31 cellular contexts compared by ENCODE assay signal in genomic region chr7:150668977-150669376, GRCh38. TPM values are rescaled to one million over a fixed set of nuclear protein-coding genes. Genes with fewer than 3 reads are reported as not detected.
DNase-seq lines count a peak whose midpoint lies in the region; ATAC-seq and TF ChIP-seq lines count a peak whose summit lies in the region.
"Had no signal": no experiment of that assay in that cellular context is flagged by ENCODE, and none has a peak within 500 bp of the region (broad histone marks: within the 10 kb centered on the region; RNA-seq: fewer than 3 reads in every experiment).

No MANE protein-coding gene starts in this region.

- CTCF ChIA-PET in activated CD8-positive, alpha-beta memory T cell treated with anti-CD3 and anti-CD28 coated beads, Interleukin-2, amount 10 ng/mL, durations not matched to agents 7 days and 5 days (lab: Charles Lee) = interaction anchor here (0.9 to 4.9 kb wide), 4 partner anchors 18 to 220 kb away, joined by 3 to 21 read pairs (median 10); partner anchors contain the start of genes GIMAP1 and GIMAP2
- CTCF ChIA-PET in CD8-positive, alpha-beta T cell (lab: Charles Lee) = interaction anchor here (0.8 to 2.5 kb wide), 11 partner anchors 17 to 191 kb away, joined by 3 to 15 read pairs (median 3); partner anchors contain the start of genes GIMAP1 and GIMAP6
- CTCF ChIA-PET in naive thymus-derived CD4-positive, alpha-beta T cell (lab: Charles Lee) = interaction anchor here (1.1 to 1.8 kb wide), 4 partner anchors 16 to 86 kb away, joined by 4 to 5 read pairs (median 4); partner anchors contain the start of gene GIMAP2

- peaks cover 83% of the 10 kb centered on the region for H3K4me1 Mint-ChIP-seq in activated CD8-positive, alpha-beta memory T cell treated with anti-CD3 and anti-CD28 coated beads, Interleukin-2, amount 10 ng/mL, durations not matched to agents 7 days and 5 days
- H3K4me1 Mint-ChIP-seq in CD8-positive, alpha-beta T cell (ENCODE audit: low read depth) = peaks cover 88% of the 10 kb centered on the region
- H3K4me1 Mint-ChIP-seq in activated T-helper 17 cell treated with anti-CD3 and anti-CD28 coated beads, Interleukin-2, amount 50 U/mL, for 72 hours = peaks cover 51% of the 10 kb centered on the region
- H3K4me1 Mint-ChIP-seq in naive thymus-derived CD4-positive, alpha-beta T cell = peaks cover 56 to 98% (median 89%) of the 10 kb centered on the region in 7 donors

- H3K4me1 ChIP-seq in CD8-positive, alpha-beta T cell (ENCODE audit: insufficient read depth, low read length) = peaks cover 86% of the 10 kb centered on the region
- H3K4me1 ChIP-seq in naive thymus-derived CD4-positive, alpha-beta T cell (ENCODE audit: control insufficient read depth in 2 of 2, insufficient read depth in 2 of 2, low read length in 2 of 2) = peaks cover 66 to 81% of the 10 kb centered on the region in 2 donors
- peaks cover 0 to 5% (median 0%) of the 10 kb centered on the region in 4 donors for H3K4me1 ChIP-seq in transverse colon
- H3K4me1 ChIP-seq: colonic mucosa, gastrocnemius medialis, left ventricle myocardium inferior, SJCRH30, testis had no signal

- no peaks in the 10 kb centered on the region for H3K27me3 Mint-ChIP-seq in activated CD8-positive, alpha-beta memory T cell treated with anti-CD3 and anti-CD28 coated beads, Interleukin-2, amount 10 ng/mL, durations not matched to agents 7 days and 5 days
- no peaks in the 10 kb centered on the region for H3K27me3 Mint-ChIP-seq in CD8-positive, alpha-beta T cell (ENCODE audit: low read depth)
- H3K27me3 Mint-ChIP-seq in activated T-helper 17 cell treated with anti-CD3 and anti-CD28 coated beads, Interleukin-2, amount 50 U/mL, for 72 hours = no peaks in the 10 kb centered on the region
- no peaks in the 10 kb centered on the region for H3K27me3 Mint-ChIP-seq in naive thymus-derived CD4-positive, alpha-beta T cell
- H3K27me3 Mint-ChIP-seq: naive B cell; stimulated activated memory B cell treated with anti-CD40 and anti-IgM and Interleukin-4, amounts not matched to agents 10 μg/mL and 1 μg/mL and 100 μg/mL, for 72 hours had no signal

- POLR2A ChIA-PET in CD8-positive, alpha-beta T cell (lab: Charles Lee) = interaction anchor here (0.9 to 4.9 kb wide), 24 partner anchors 8 to 218 kb away, joined by 3 to 44 read pairs (median 6); partner anchors contain the start of genes GIMAP1, GIMAP2, GIMAP4 and GIMAP6
- POLR2A ChIA-PET in naive thymus-derived CD4-positive, alpha-beta T cell (lab: Charles Lee) = interaction anchor here (0.6 to 6.6 kb wide), 32 partner anchors 8 to 220 kb away, joined by 3 to 88 read pairs (median 6); partner anchors contain the start of genes GIMAP1, GIMAP2, GIMAP4 and GIMAP5

- H3K27ac ChIP-seq in CD8-positive, alpha-beta T cell (ENCODE audit: low read depth, low read length) = peak overlapping the region; percentile 63
- peak overlapping the region; percentile 78 for H3K27ac ChIP-seq in naive thymus-derived CD4-positive, alpha-beta T cell (ENCODE audit: low read depth, low read length)
- peak overlapping the region in 1 of 4 donors; percentile 48 for H3K27ac ChIP-seq in transverse colon
- H3K27ac ChIP-seq: colonic mucosa, gastrocnemius medialis, hepatocyte, left ventricle myocardium inferior, SJCRH30, testis had no signal

- H3K27me3 ChIP-seq in CD8-positive, alpha-beta T cell (ENCODE audit: insufficient read depth, low read length) = no peaks in the 10 kb centered on the region
- no peaks in the 10 kb centered on the region for H3K27me3 ChIP-seq in naive thymus-derived CD4-positive, alpha-beta T cell (ENCODE audit: control insufficient read depth in 2 of 2, insufficient read depth in 2 of 2, low read length in 2 of 2)
- H3K27me3 ChIP-seq in transverse colon = no peaks in the 10 kb centered on the region
- H3K27me3 ChIP-seq: colonic mucosa, gastrocnemius medialis, hepatocyte, SJCRH30, testis had no signal

- ATAC-seq in activated CD8-positive, alpha-beta memory T cell treated with anti-CD3 and anti-CD28 coated beads, Interleukin-2, amount 10 ng/mL, durations not matched to agents 7 days and 5 days = no peak
- no peak for ATAC-seq in CD8-positive, alpha-beta T cell
- no peak for ATAC-seq in activated T-helper 17 cell treated with anti-CD3 and anti-CD28 coated beads, Interleukin-2, amount 50 U/mL, for 72 hours (replicated peaks)
- no peak for ATAC-seq in naive thymus-derived CD4-positive, alpha-beta T cell
- no peak for ATAC-seq in GM19467 (IDR thresholded peaks at IDR 0.05; ENCODE audit: unreplicated experiment)
- ATAC-seq: esophagus mucosa; gastrocnemius medialis; HCT116; HepG2; stimulated activated memory B cell treated with anti-CD40 and anti-IgM and Interleukin-4, amounts not matched to agents 10 μg/mL and 1 μg/mL and 100 μg/mL, for 72 hours had no signal

- H3K27ac Mint-ChIP-seq in activated CD8-positive, alpha-beta memory T cell treated with anti-CD3 and anti-CD28 coated beads, Interleukin-2, amount 10 ng/mL, durations not matched to agents 7 days and 5 days = peak overlapping the region; percentile 93
- peak overlapping the region; percentile 97 for H3K27ac Mint-ChIP-seq in CD8-positive, alpha-beta T cell
- peak overlapping the region; percentile 85 for H3K27ac Mint-ChIP-seq in activated T-helper 17 cell treated with anti-CD3 and anti-CD28 coated beads, Interleukin-2, amount 50 U/mL, for 72 hours
- H3K27ac Mint-ChIP-seq in naive thymus-derived CD4-positive, alpha-beta T cell = peak overlapping the region; percentile 73 to 100 (median 97)
- H3K27ac Mint-ChIP-seq: B cell; stimulated activated memory B cell treated with anti-CD40 and anti-IgM and Interleukin-4, amounts not matched to agents 10 μg/mL and 1 μg/mL and 100 μg/mL, for 72 hours had no signal

- peak overlapping the region; percentile 36 for H3K4me3 Mint-ChIP-seq in activated CD8-positive, alpha-beta memory T cell treated with anti-CD3 and anti-CD28 coated beads, Interleukin-2, amount 10 ng/mL, durations not matched to agents 7 days and 5 days
- H3K4me3 Mint-ChIP-seq in CD8-positive, alpha-beta T cell = peak overlapping the region; percentile 58
- peak overlapping the region; percentile 63 for H3K4me3 Mint-ChIP-seq in activated T-helper 17 cell treated with anti-CD3 and anti-CD28 coated beads, Interleukin-2, amount 50 U/mL, for 72 hours
- H3K4me3 Mint-ChIP-seq in naive thymus-derived CD4-positive, alpha-beta T cell = peak overlapping the region; percentile 57 to 85 (median 72)
- H3K4me3 Mint-ChIP-seq: B cell; stimulated activated memory B cell treated with anti-CD40 and anti-IgM and Interleukin-4, amounts not matched to agents 10 μg/mL and 1 μg/mL and 100 μg/mL, for 72 hours had no signal

- in situ Hi-C loops in transverse colon (cut with MboI; ENCODE audit: low pct_ligation_motif_present in 1 of 4, low pct_unique_long_range_greater_than_20kb in 1 of 4, low sequenced_read_pairs in 3 of 4) = no loop called here

- H3K4me3 ChIP-seq in CD8-positive, alpha-beta T cell (ENCODE audit: low read depth, low read length) = peak overlapping the region; percentile 17
- H3K4me3 ChIP-seq in naive thymus-derived CD4-positive, alpha-beta T cell (ENCODE audit: low read length) = peak overlapping the region; percentile 8
- no peak overlapping the region for H3K4me3 ChIP-seq in transverse colon
- H3K4me3 ChIP-seq: colonic mucosa, gastrocnemius medialis, hepatocyte, left ventricle myocardium inferior, SJCRH30, skin epidermis, testis had no signal

- no peak for TF ChIP-seq POLR2A in transverse colon (IDR thresholded peaks at IDR 0.05)

- intact Hi-C loops in CD8-positive, alpha-beta T cell (cut with DNase I, micrococcal nuclease) = loop anchor here in 1 of 2 experiments (1.0 to 2.0 kb wide), 6 partner anchors 7 to 221 kb away; partner anchors contain the start of genes GIMAP1 and GIMAP2
- intact Hi-C loops in naive thymus-derived CD4-positive, alpha-beta T cell (cut with micrococcal nuclease) = loop anchor here (1.0 to 10.0 kb wide), 16 partner anchors 7 to 413 kb away; partner anchors contain the start of genes GIMAP1 (in 2 of the 2), GIMAP2 (in 2 of the 2), GIMAP6 (in 2 of the 2) and FASTK (in 1 of the 2)
- intact Hi-C loops in transverse colon (cut with DNase I; ENCODE audit: low total_unique reads) = no loop called here
- intact Hi-C loops in posterior cingulate gyrus (cut with DNase I) = no loop called here

- no peaks in the 10 kb centered on the region for H3K9me3 ChIP-seq in CD8-positive, alpha-beta T cell (ENCODE audit: low read length)
- no peaks in the 10 kb centered on the region for H3K9me3 ChIP-seq in naive thymus-derived CD4-positive, alpha-beta T cell (ENCODE audit: control insufficient read depth in 2 of 3, low read length in 3 of 3)
- H3K9me3 ChIP-seq in transverse colon = no peaks in the 10 kb centered on the region
- H3K9me3 ChIP-seq: colonic mucosa, gastrocnemius medialis, testis had no signal

- H3K9me3 Mint-ChIP-seq in activated CD8-positive, alpha-beta memory T cell treated with anti-CD3 and anti-CD28 coated beads, Interleukin-2, amount 10 ng/mL, durations not matched to agents 7 days and 5 days (ENCODE audit: low read depth) = peaks cover 8% of the 10 kb centered on the region
- H3K9me3 Mint-ChIP-seq in CD8-positive, alpha-beta T cell = peaks cover 12% of the 10 kb centered on the region
- H3K9me3 Mint-ChIP-seq in activated T-helper 17 cell treated with anti-CD3 and anti-CD28 coated beads, Interleukin-2, amount 50 U/mL, for 72 hours = no peaks in the 10 kb centered on the region
- peaks cover 2 to 43% (median 21%) of the 10 kb centered on the region in 11 donors for H3K9me3 Mint-ChIP-seq in naive thymus-derived CD4-positive, alpha-beta T cell

- TF ChIP-seq EP300 in transverse colon (IDR thresholded peaks at IDR 0.05; ENCODE audit: low read depth) = no peak

- TF ChIP-seq CTCF in CD8-positive, alpha-beta T cell (IDR thresholded peaks at IDR 0.05) = no peak
- TF ChIP-seq CTCF in transverse colon (IDR thresholded peaks at IDR 0.05) = no peak

- peaks cover 37% of the 10 kb centered on the region for H3K36me3 Mint-ChIP-seq in activated CD8-positive, alpha-beta memory T cell treated with anti-CD3 and anti-CD28 coated beads, Interleukin-2, amount 10 ng/mL, durations not matched to agents 7 days and 5 days
- peaks cover 37% of the 10 kb centered on the region for H3K36me3 Mint-ChIP-seq in CD8-positive, alpha-beta T cell
- no peaks in the 10 kb centered on the region for H3K36me3 Mint-ChIP-seq in activated T-helper 17 cell treated with anti-CD3 and anti-CD28 coated beads, Interleukin-2, amount 50 U/mL, for 72 hours (ENCODE audit: low read depth)
- H3K36me3 Mint-ChIP-seq in naive thymus-derived CD4-positive, alpha-beta T cell = peaks cover 5 to 47% (median 10%) of the 10 kb centered on the region in 5 donors

- H3K36me3 ChIP-seq in CD8-positive, alpha-beta T cell (ENCODE audit: insufficient read depth, low read length) = no peaks in the 10 kb centered on the region
- no peaks in the 10 kb centered on the region for H3K36me3 ChIP-seq in naive thymus-derived CD4-positive, alpha-beta T cell (ENCODE audit: control insufficient read depth in 2 of 3, insufficient read depth in 3 of 3, low read length in 3 of 3)
- no peaks in the 10 kb centered on the region for H3K36me3 ChIP-seq in transverse colon
- H3K36me3 ChIP-seq: colonic mucosa, gastrocnemius medialis, left ventricle myocardium inferior, SJCRH30 had no signal

- DNase-seq in activated CD8-positive, alpha-beta memory T cell treated with anti-CD3 and anti-CD28 coated beads, Interleukin-2, amount 10 ng/mL, durations not matched to agents 7 days and 5 days = no peak
- no peak for DNase-seq in activated CD8-positive, alpha-beta memory T cell treated with anti-CD3 and anti-CD28 coated beads, Interleukin-2, amount 50 U/mL, for 48 hours
- no peak for DNase-seq in CD8-positive, alpha-beta T cell
- no peak for DNase-seq in naive thymus-derived CD4-positive, alpha-beta T cell
- DNase-seq in transverse colon (no peak), posterior cingulate gyrus (no peak)
- DNase-seq: amygdala, Calu3, colonic mucosa, EL, gastrocnemius medialis, left ventricle myocardium inferior, naive B cell, NCI-H1092, NCI-H1930, NCI-H526, SJCRH30, testis had no signal

RNA-seq across cellular contexts. Expression of gene GIMAP2, which starts 16.5 kb away (rescaled TPM):
- total RNA-seq in activated CD8-positive, alpha-beta memory T cell treated with anti-CD3 and anti-CD28 coated beads, Interleukin-2, amount 10 ng/mL, durations not matched to agents 7 days and 5 days = 10 to 100 TPM; 60.3 to 80.0 TPM
- total RNA-seq in CD8-positive, alpha-beta T cell = 10 to 100 TPM; 58.4 to 58.8 TPM
- 10 to 100 TPM; 29.1 to 44.9 TPM for total RNA-seq in activated T-helper 17 cell treated with anti-CD3 and anti-CD28 coated beads, Interleukin-2, amount 50 U/mL, for 72 hours
- total RNA-seq in naive thymus-derived CD4-positive, alpha-beta T cell = 100 to 1,000 TPM in 3 of 5 experiments, 10 to 100 TPM in 2; 79.4 to 286 (median 122) TPM
- polyA plus RNA-seq in naive thymus-derived CD4-positive, alpha-beta T cell = 100 to 1,000 TPM; 150 to 153 TPM
- total RNA-seq in transverse colon = 10 to 100 TPM in 1 of 4 donors, 1 to 10 TPM in 1, not detected in 2; 4.5 to 16.2 TPM
- total RNA-seq: SJCRH30 had no signal

RNA-seq across cellular contexts. Expression of gene GIMAP6, which starts 36.8 kb away (rescaled TPM):
- 10 to 100 TPM; 54.6 to 65.0 TPM for total RNA-seq in activated CD8-positive, alpha-beta memory T cell treated with anti-CD3 and anti-CD28 coated beads, Interleukin-2, amount 10 ng/mL, durations not matched to agents 7 days and 5 days
- total RNA-seq in CD8-positive, alpha-beta T cell = 10 to 100 TPM; 10.5 to 10.8 TPM
- 10 to 100 TPM; 42.3 to 57.3 TPM for total RNA-seq in activated T-helper 17 cell treated with anti-CD3 and anti-CD28 coated beads, Interleukin-2, amount 50 U/mL, for 72 hours
- 100 to 1,000 TPM in 3 of 5 experiments, 10 to 100 TPM in 2; 40.3 to 173 (median 152) TPM for total RNA-seq in naive thymus-derived CD4-positive, alpha-beta T cell
- 100 to 1,000 TPM; 130 to 188 TPM for polyA plus RNA-seq in naive thymus-derived CD4-positive, alpha-beta T cell
- total RNA-seq in transverse colon = 10 to 100 TPM in 1 of 4 donors, 1 to 10 TPM in 3; 2.2 to 11.7 (median 6.9) TPM
- total RNA-seq: A673, bronchial epithelial cell, Calu3, HepG2, SJCRH30 had no signal
- polyA plus RNA-seq: HepG2 had no signal

RNA-seq across cellular contexts. Expression of gene GIMAP1, which starts 47.4 kb away (rescaled TPM):
- total RNA-seq in activated CD8-positive, alpha-beta memory T cell treated with anti-CD3 and anti-CD28 coated beads, Interleukin-2, amount 10 ng/mL, durations not matched to agents 7 days and 5 days = 10 to 100 TPM in 1 of 2 experiments, 1 to 10 TPM in 1; 6.8 to 12.4 TPM
- total RNA-seq in CD8-positive, alpha-beta T cell = 1 to 10 TPM; 6.1 to 6.2 TPM
- total RNA-seq in activated T-helper 17 cell treated with anti-CD3 and anti-CD28 coated beads, Interleukin-2, amount 50 U/mL, for 72 hours = 1 to 10 TPM; 5.1 to 5.6 TPM
- total RNA-seq in naive thymus-derived CD4-positive, alpha-beta T cell = 100 to 1,000 TPM in 2 of 5 experiments, 10 to 100 TPM in 3; 23.3 to 124 (median 32.6) TPM
- 100 to 1,000 TPM in 1 of 2 donors, 10 to 100 TPM in 1; 75.4 to 104 TPM for polyA plus RNA-seq in naive thymus-derived CD4-positive, alpha-beta T cell
- total RNA-seq in transverse colon = 1 to 10 TPM in 3 of 4 donors, under 1 TPM in 1; 0.40 to 3.0 (median 1.8) TPM
- total RNA-seq: A673, bronchial epithelial cell, Calu3, hepatocyte, HepG2, osteoblast, renal cortical epithelial cell, SJCRH30 had no signal
- polyA plus RNA-seq: HepG2 had no signal

Comparison
In these comparisons a context has a peak if more than half of its experiments do, and no peak if none do; other contexts are left out.
1. H3K4me3 ChIP-seq: peak in CD8-positive, alpha-beta T cell (single experiment) and naive thymus-derived CD4-positive, alpha-beta T cell (single experiment); none in transverse colon (0 of 4).
2. intact Hi-C loops: an anchor here in naive thymus-derived CD4-positive, alpha-beta T cell (1.0 to 10.0 kb wide); none called in transverse colon and posterior cingulate gyrus.
3. Peak in every context shown above with its lines, with median percentiles within 50 percentile points of each other: H3K27ac Mint-ChIP-seq and H3K4me3 Mint-ChIP-seq.